In the genomic region with DNA sequence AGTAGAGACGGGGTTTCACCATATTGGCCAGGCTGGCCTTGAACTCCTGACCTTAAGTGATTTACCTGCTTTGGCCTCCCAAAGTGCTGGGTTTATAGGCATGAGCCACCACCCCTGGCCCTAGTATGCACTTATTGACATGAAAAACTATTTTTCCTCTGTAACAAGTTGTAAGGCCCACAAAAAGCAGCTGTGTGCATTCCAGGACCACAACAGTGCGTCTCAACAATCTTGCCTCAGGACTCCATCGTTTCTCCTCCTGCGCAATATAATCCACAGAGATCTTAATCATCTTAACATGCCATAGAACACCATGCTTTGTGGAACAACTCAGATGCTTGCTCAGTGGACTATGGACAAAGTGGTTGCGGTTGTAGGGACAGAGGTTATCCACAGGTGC, we compare ENCODE assay signal across 25 cellular contexts. TPM values are rescaled to one million over a fixed set of nuclear protein-coding genes. Genes with fewer than 3 reads are reported as not detected.
"Had no signal": no experiment of that assay in that cellular context is flagged by ENCODE, and none has a peak within 500 bp of the region (broad histone marks: within the 10 kb centered on the region; RNA-seq: fewer than 3 reads in every experiment).

No MANE protein-coding gene starts in this region.

- H3K27ac ChIP-seq: gastrocnemius medialis, heart right ventricle, left ventricle myocardium inferior, lower lobe of right lung, neural progenitor cell, pancreas, stomach, thoracic aorta, transverse colon had no signal

- DNase-seq: effector memory CD4-positive, alpha-beta T cell; gastrocnemius medialis; heart right ventricle; hypothalamus; left ventricle myocardium inferior; lower lobe of right lung; mesenchymal stem cell; midbrain; nucleus accumbens; pancreas; right cardiac atrium; small intestine; stimulated activated CD4-positive, alpha-beta T cell treated with anti-CD3 and anti-CD28 coated beads, Interleukin-12 subunit alpha, Interleukin-12 subunit beta, amount 100 ng/mL, for 4 hours; stimulated activated naive CD4-positive, alpha-beta T cell; stomach; substantia nigra; transverse colon had no signal

- ATAC-seq: esophagus mucosa; gastrocnemius medialis; heart right ventricle; lower lobe of right lung; natural killer cell treated with Interleukin-12 subunit alpha and Interleukin-12 subunit beta and Interleukin-15 and Interleukin-18, amount 100 ng/mL, for 72 hours; pancreas; right cardiac atrium had no signal

- H3K9ac ChIP-seq: neural progenitor cell had no signal

- H3K9me3 ChIP-seq: gastrocnemius medialis, heart right ventricle, left ventricle myocardium inferior, lower lobe of right lung, pancreas, stomach, thoracic aorta, transverse colon had no signal

- H3K36me3 ChIP-seq: gastrocnemius medialis, heart right ventricle, left ventricle myocardium inferior, lower lobe of right lung, neural progenitor cell, pancreas, stomach, thoracic aorta, transverse colon had no signal

- H2AFZ ChIP-seq: neural progenitor cell had no signal

- H3K4me2 ChIP-seq: neural progenitor cell had no signal

- H3K4me3 ChIP-seq: gastrocnemius medialis, heart right ventricle, left ventricle myocardium inferior, lower lobe of right lung, neural progenitor cell, pancreas, stomach, thoracic aorta, transverse colon had no signal

- H3K4me1 ChIP-seq: gastrocnemius medialis, lower lobe of right lung, neural progenitor cell, pancreas, transverse colon had no signal

RNA-seq across cellular contexts. Expression of a gene that starts 10.2 kb away (rescaled TPM):
- total RNA-seq: esophagus mucosa; fibroblast of lung; fibroblast of villous mesenchyme; gastrocnemius medialis; heart right ventricle; left ventricle myocardium inferior; lower lobe of right lung; natural killer cell treated with Interleukin-12 subunit alpha and Interleukin-12 subunit beta and Interleukin-15 and Interleukin-18, amount 100 ng/mL, for 72 hours; pancreas; progenitor cell of endocrine pancreas; right cardiac atrium; stomach; thoracic aorta; transverse colon; ureter had no signal
- polyA plus RNA-seq: fibroblast of lung, heart right ventricle, pancreas, right cardiac atrium, small intestine, stomach had no signal

RNA-seq across cellular contexts. Expression of a gene that starts 26.6 kb away (rescaled TPM):
- total RNA-seq: esophagus mucosa; fibroblast of lung; fibroblast of villous mesenchyme; gastrocnemius medialis; heart right ventricle; left ventricle myocardium inferior; lower lobe of right lung; natural killer cell treated with Interleukin-12 subunit alpha and Interleukin-12 subunit beta and Interleukin-15 and Interleukin-18, amount 100 ng/mL, for 72 hours; pancreas; progenitor cell of endocrine pancreas; right cardiac atrium; stomach; thoracic aorta; transverse colon; ureter had no signal
- polyA plus RNA-seq: fibroblast of lung, heart right ventricle, pancreas, right cardiac atrium, small intestine, stomach had no signal
